8 cellular contexts compared by ENCODE assay signal in the genomic region with DNA sequence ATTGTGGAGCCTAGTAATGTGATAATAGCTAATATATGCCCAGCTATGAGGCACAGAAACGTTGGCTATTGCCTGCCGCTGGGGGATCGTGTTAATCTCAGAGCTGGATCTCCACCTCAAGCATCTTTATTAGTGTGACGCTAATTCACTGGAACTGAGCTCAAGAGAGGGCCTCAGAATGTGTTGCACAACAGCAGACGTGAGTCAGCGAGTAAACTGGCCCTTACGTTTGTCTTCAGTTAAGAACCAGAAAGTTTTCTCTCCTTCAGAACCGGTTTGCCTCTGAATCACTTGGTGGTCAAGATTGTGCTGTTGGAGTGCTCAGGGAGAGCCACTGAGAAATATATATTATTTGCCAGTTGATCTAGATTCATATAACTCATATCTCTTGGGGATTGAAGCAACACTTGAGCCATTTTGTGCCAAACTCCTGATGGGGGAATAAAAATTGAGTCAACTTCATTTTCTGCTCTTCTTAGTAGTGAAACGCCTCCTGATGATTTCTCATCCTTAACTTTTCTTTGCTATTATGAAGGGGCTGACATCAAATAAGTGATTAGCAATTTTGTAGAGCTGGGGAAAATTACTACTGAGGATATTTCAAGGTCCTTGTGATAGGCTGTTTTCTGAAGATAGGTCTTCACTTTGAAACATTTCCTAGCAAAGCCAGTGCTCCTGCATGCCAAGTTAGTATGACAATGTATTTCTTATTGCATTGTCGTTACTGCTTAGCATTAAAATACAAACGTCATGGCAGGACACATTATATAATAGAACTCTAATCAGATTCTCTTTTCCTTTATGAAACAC. TPM values are rescaled to one million over a fixed set of nuclear protein-coding genes. Genes with fewer than 3 reads are reported as not detected.
DNase-seq lines count a peak whose midpoint lies in the region.

No MANE protein-coding gene starts in this region.

- peaks cover 47% of the 10 kb centered on the region for H3F3A ChIP-seq in GM23248 (ENCODE audit: insufficient read depth)

- H3K9me3 ChIP-seq in GM23248 (ENCODE audit: low read depth) (no peaks in the 10 kb centered on the region), SJSA1 (replicated peaks) (no peaks in the 10 kb centered on the region)
- H3K9me3 ChIP-seq in CD4-positive, alpha-beta memory T cell (ENCODE audit: control insufficient read depth in 1 of 2, low read length in 2 of 2) = no peaks in the 10 kb centered on the region

- H3K9me2 ChIP-seq in GM23248 (ENCODE audit: insufficient read depth) = no peaks in the 10 kb centered on the region

- no peaks in the 10 kb centered on the region for H3K27me3 ChIP-seq in GM23248 (replicated peaks; ENCODE audit: insufficient read depth)
- no peaks in the 10 kb centered on the region for H3K27me3 ChIP-seq in SJSA1 (replicated peaks)
- no peaks in the 10 kb centered on the region for H3K27me3 ChIP-seq in CD4-positive, alpha-beta memory T cell (ENCODE audit: insufficient read depth, low read length)

- H3K27me3 Mint-ChIP-seq in CD4-positive, alpha-beta memory T cell = no peaks in the 10 kb centered on the region

- peak overlapping the region; percentile 63 for H3K4me2 ChIP-seq in GM23248 (ENCODE audit: unreplicated experiment)

- POLR2A ChIA-PET in CD4-positive, alpha-beta memory T cell (lab: Charles Lee; ENCODE audit: partially characterized antibody) = interaction anchor here (2.2 kb wide), 1 partner anchor 23 kb away, joined by 5 read pairs; the partner anchor contains the start of genes ANKMY2 and BZW2

- DNase-seq in GM23248 (peak; percentile 99), SJSA1 (ENCODE audit: low read depth in 1 of 2, low spot score in 2 of 2) (peak; percentile 69 to 74), glomerular visceral epithelial cell (ENCODE audit: extremely low spot score) (peak; percentile 84), skeletal muscle cell (ENCODE audit: low read depth) (peak; percentile 99), pons (ENCODE audit: low spot score) (no peak), NCI-H146 (lab: John Stamatoyannopoulos, UW) (no peak), NCI-H526 (lab: John Stamatoyannopoulos, UW) (no peak)
- DNase-seq in CD4-positive, alpha-beta memory T cell = no peak

- in situ Hi-C loops in GM23248 (cut with MboI) = no loop called here

- H4K20me1 ChIP-seq in GM23248 (ENCODE audit: insufficient read depth) = no peaks in the 10 kb centered on the region

- H3K4me3 Mint-ChIP-seq in CD4-positive, alpha-beta memory T cell = no peak overlapping the region

- H3K4me1 Mint-ChIP-seq in CD4-positive, alpha-beta memory T cell = peaks cover 3 to 17% (median 6%) of the 10 kb centered on the region in 4 donors

- H3K4me1 ChIP-seq in GM23248 (ENCODE audit: insufficient read depth) (peaks cover 39% of the 10 kb centered on the region), SJSA1 (replicated peaks) (peaks cover 11% of the 10 kb centered on the region)
- H3K4me1 ChIP-seq in CD4-positive, alpha-beta memory T cell (ENCODE audit: insufficient read depth, low read length) = no peaks in the 10 kb centered on the region

- H3K9me3 Mint-ChIP-seq in CD4-positive, alpha-beta memory T cell = no peaks in the 10 kb centered on the region

- H3K79me2 ChIP-seq in GM23248 (ENCODE audit: insufficient read depth) = peaks cover 55% of the 10 kb centered on the region

- peak overlapping the region; percentile 98 for H3K27ac ChIP-seq in GM23248
- H3K27ac ChIP-seq in SJSA1 = peak overlapping the region; percentile 34
- no peak overlapping the region for H3K27ac ChIP-seq in CD4-positive, alpha-beta memory T cell (ENCODE audit: low read depth, low read length)

- intact Hi-C loops in CD4-positive, alpha-beta memory T cell (cut with micrococcal nuclease) = no loop called here

- H3K36me3 Mint-ChIP-seq in CD4-positive, alpha-beta memory T cell = peaks cover 52 to 63% of the 10 kb centered on the region in 2 donors

- H3K9ac ChIP-seq in GM23248 = peak overlapping the region; percentile 78

- H2AFZ ChIP-seq in GM23248 = peak overlapping the region; percentile 6; the same call in 1 of the 2 replicates

- H3K4me3 ChIP-seq in GM23248 (peak overlapping the region; percentile 47), SJSA1 (no peak overlapping the region), skeletal muscle cell (ENCODE audit: low read depth, low read length) (no peak overlapping the region)
- H3K4me3 ChIP-seq in CD4-positive, alpha-beta memory T cell (ENCODE audit: low read length in 2 of 2) = no peak overlapping the region

- H3K27ac Mint-ChIP-seq in CD4-positive, alpha-beta memory T cell = no peak overlapping the region

- 1% methylated on average over 11 of the region's 11 CpGs for WGBS in GM23248 (ENCODE audit: low coverage in 1 of 2, low lambda C conversion rate in 2 of 2, missing lambda C conversion rate in 2 of 2), 2 experiments

- CTCF ChIA-PET in CD4-positive, alpha-beta memory T cell (lab: Charles Lee; ENCODE audit: partially characterized antibody) = interaction anchor here (1.1 to 1.4 kb wide), 2 partner anchors 8 to 11 kb away, joined by 3 read pairs; no protein-coding TSS in a partner anchor

- no peaks in the 10 kb centered on the region for H3K36me3 ChIP-seq in GM23248 (ENCODE audit: low read depth)
- H3K36me3 ChIP-seq in SJSA1 = peaks cover 21% of the 10 kb centered on the region
- no peaks in the 10 kb centered on the region for H3K36me3 ChIP-seq in CD4-positive, alpha-beta memory T cell (ENCODE audit: insufficient read depth, low read length)

RNA-seq across cellular contexts. Expression of gene BZW2, which starts 22.3 kb away (rescaled TPM):
- total RNA-seq in GM23248 (2014; rRNA removed; shearing (Covaris generic)) = 54.1 and 61.0 TPM in 2 replicates
- 60.9 and 64.3 TPM in 2 replicates for polyA plus RNA-seq in GM23248 (2016; fragmentation: Nextera tagmentation; extraction: Ambion mirVana)
- 78.6 and 97.0 TPM in 2 replicates for total RNA-seq in SJSA1 (2014; rRNA removed; shearing (Covaris generic))
- 10 to 100 TPM; 18.6 to 18.7 TPM for total RNA-seq in CD4-positive, alpha-beta memory T cell
- 10 to 100 TPM; 48.4 to 58.7 TPM for polyA plus RNA-seq in CD4-positive, alpha-beta memory T cell

RNA-seq across cellular contexts. Expression of gene ANKMY2, which starts 22.7 kb away (rescaled TPM):
- total RNA-seq in GM23248 (2014; rRNA removed; shearing (Covaris generic)) = 23.0 and 23.1 TPM in 2 replicates
- 19.3 and 22.1 TPM in 2 replicates for polyA plus RNA-seq in GM23248 (2016; fragmentation: Nextera tagmentation; extraction: Ambion mirVana)
- 19.2 and 23.9 TPM in 2 replicates for total RNA-seq in SJSA1 (2014; rRNA removed; shearing (Covaris generic))
- total RNA-seq in CD4-positive, alpha-beta memory T cell = 10 to 100 TPM; 13.6 to 20.3 TPM
- polyA plus RNA-seq in CD4-positive, alpha-beta memory T cell = 10 to 100 TPM; 14.9 to 21.4 TPM

Comparison
In these comparisons a context has a peak if more than half of its experiments do, and no peak if none do; other contexts are left out.
1. DNase-seq: peak in GM23248 (single experiment), SJSA1 (2 of 2), glomerular visceral epithelial cell (single experiment) and skeletal muscle cell (single experiment); none in pons (single experiment), NCI-H146 (single experiment), NCI-H526 (0 of 2) and CD4-positive, alpha-beta memory T cell (0 of 5).